Comparison of ENCODE assay signal across 8 cellular contexts in genomic region chr2:112500850-112501484, GRCh38. TPM values are rescaled to one million over a fixed set of nuclear protein-coding genes. Genes with fewer than 3 reads are reported as not detected.
A peak's percentile ranks its signal among the peaks of the same experiment; 100 is the strongest.
DNase-seq lines count a peak whose midpoint lies in the region; ATAC-seq and TF ChIP-seq lines count a peak whose summit lies in the region.
"Not testable (repeated sequence)": the region's sequence is repeated elsewhere in the genome, so short reads cannot be mapped to it uniquely, and the experiment has no call there.

No MANE protein-coding gene starts in this region.

- H3K27ac Mint-ChIP-seq in activated B cell treated with CpG ODN at 0.5 μM for 24 hours = not testable (repeated sequence)

- not testable (repeated sequence) for H3K4me1 Mint-ChIP-seq in activated B cell treated with CpG ODN at 0.5 μM for 24 hours

- WGBS in body of pancreas, 2 donors = 37 to 46% methylated on average over 9 of the region's 10 CpGs
- 55% methylated on average over 9 of the region's 10 CpGs; no CpG with 5 or more reads in 1 of the 2 donors for WGBS in transverse colon (ENCODE audit: low coverage in 1 of 2), 2 donors

- not testable (repeated sequence) for H3K79me2 ChIP-seq in DOHH2 (ENCODE audit: control insufficient read depth, low read length)

- CTCF ChIA-PET in activated B cell treated with CpG ODN at 0.5 μM for 24 hours (lab: Charles Lee) = interaction anchor here (0.6 to 1.5 kb wide), 4 partner anchors 15 to 379 kb away, joined by 3 to 10 read pairs (median 4); no protein-coding TSS in a partner anchor

- ATAC-seq in activated B cell treated with CpG ODN at 0.5 μM for 24 hours (ENCODE audit: low read depth) = peak; percentile 75
- ATAC-seq in body of pancreas = peak; percentile 72
- ATAC-seq in Right ventricle myocardium inferior = peak; percentile 54
- peak; percentile 54 for ATAC-seq in omental fat pad (ENCODE audit: low FRiP score)

- peaks cover 14% of the 10 kb centered on the region for H3K36me3 ChIP-seq in DOHH2 (ENCODE audit: control insufficient read depth, low read length)
- H3K36me3 ChIP-seq in body of pancreas (replicated peaks in 1 of 2; ENCODE audit: insufficient read depth in 1 of 2, low read depth in 2 of 2); transverse colon: not testable (repeated sequence)

- not testable (repeated sequence) for H3K9me2 ChIP-seq in DOHH2 (replicated peaks; ENCODE audit: control insufficient read depth, low read length)

- TF ChIP-seq EP300 in transverse colon (IDR thresholded peaks at IDR 0.05; ENCODE audit: low read depth) = not testable (repeated sequence)

- not testable (repeated sequence) for H3K36me3 Mint-ChIP-seq in activated B cell treated with CpG ODN at 0.5 μM for 24 hours (ENCODE audit: low read depth)

- H3K9me3 ChIP-seq in DOHH2 (ENCODE audit: control insufficient read depth, insufficient read depth, low read length); body of pancreas; transverse colon: not testable (repeated sequence)

- not testable (repeated sequence) for H3K27ac ChIP-seq in DOHH2 (ENCODE audit: low read depth, low read length); body of pancreas; transverse colon

- in situ Hi-C loops in transverse colon (cut with MboI; ENCODE audit: low pct_ligation_motif_present in 1 of 4, low pct_unique_long_range_greater_than_20kb in 1 of 4, low sequenced_read_pairs in 3 of 4) = not testable (repeated sequence)

- H4K20me1 ChIP-seq in DOHH2 (ENCODE audit: control insufficient read depth, insufficient read depth, low read depth, low read length) = not testable (repeated sequence)

- DNase-seq in HT-29 (ENCODE audit: low spot score) (peak; percentile 60), body of pancreas (peak; percentile 39 to 60 (median 54)), transverse colon (peak; percentile 50)
- peak; percentile 15 for DNase-seq in NK-92 treated with Interleukin-12 subunit alpha and Interleukin-12 subunit beta, amount 100 ng/mL, for 24 hours (lab: John Stamatoyannopoulos, UW)
- not testable (repeated sequence) for DNase-seq in activated B cell treated with CpG ODN at 0.5 μM for 24 hours; Right ventricle myocardium inferior (ENCODE audit: missing footprints); omental fat pad (ENCODE audit: low spot score)

- TF ChIP-seq POLR2A in body of pancreas (IDR thresholded peaks at IDR 0.05); transverse colon (IDR thresholded peaks at IDR 0.05): not testable (repeated sequence)

- H3K4me2 ChIP-seq in DOHH2 (ENCODE audit: low read length) = not testable (repeated sequence)

- H3K9me3 Mint-ChIP-seq in activated B cell treated with CpG ODN at 0.5 μM for 24 hours = not testable (repeated sequence)

- H3F3A ChIP-seq in DOHH2 (ENCODE audit: control insufficient read depth, insufficient read depth) = not testable (repeated sequence)

- POLR2A ChIA-PET in activated B cell treated with CpG ODN at 0.5 μM for 24 hours (lab: Charles Lee) = not testable (repeated sequence)

- H3K4me3 Mint-ChIP-seq in activated B cell treated with CpG ODN at 0.5 μM for 24 hours = not testable (repeated sequence)

- not testable (repeated sequence) for H3K4me1 ChIP-seq in DOHH2 (ENCODE audit: control insufficient read depth, low read length); body of pancreas; transverse colon

- intact Hi-C loops in activated B cell treated with CpG ODN at 0.5 μM for 24 hours (cut with micrococcal nuclease) = loop anchor here (5.0 kb wide), 1 partner anchor 379 kb away; no protein-coding TSS in a partner anchor
- intact Hi-C loops in body of pancreas (cut with DNase I); Right ventricle myocardium inferior (cut with DNase I); transverse colon (cut with DNase I; ENCODE audit: low total_unique reads): not testable (repeated sequence)

- H3K27me3 Mint-ChIP-seq in activated B cell treated with CpG ODN at 0.5 μM for 24 hours = not testable (repeated sequence)

- H3K4me3 ChIP-seq in DOHH2 (ENCODE audit: low read length); body of pancreas; transverse colon: not testable (repeated sequence)

- TF ChIP-seq CTCF in DOHH2 (IDR thresholded peaks at IDR 0.05; ENCODE audit: low read depth, low read length, poor library complexity, severe bottlenecking) = peak; percentile 34
- not testable (repeated sequence) for TF ChIP-seq CTCF in activated B cell treated with CpG ODN at 0.5 μM for 24 hours (IDR thresholded peaks at IDR 0.05); omental fat pad (IDR thresholded peaks at IDR 0.05)
- peak in 6 of 7 experiments; percentile 8 to 52 (median 39) for TF ChIP-seq CTCF in body of pancreas (IDR thresholded peaks at IDR 0.05)
- peak; percentile 29 to 48 (median 35) for TF ChIP-seq CTCF in transverse colon (IDR thresholded peaks at IDR 0.05)

- not testable (repeated sequence) for H3K27me3 ChIP-seq in DOHH2 (ENCODE audit: control insufficient read depth, low read length); body of pancreas; transverse colon

RNA-seq across cellular contexts. Expression of gene TTL, which starts 19.0 kb away (rescaled TPM):
- 9.4 and 10.4 TPM in 2 replicates for total RNA-seq in HT-29 (2014; rRNA removed; shearing (Covaris generic))
- total RNA-seq in activated B cell treated with CpG ODN at 0.5 μM for 24 hours (16.0 and 20.8 TPM in 2 replicates), body of pancreas (10 to 100 TPM in 1 of 2 donors, 1 to 10 TPM in 1; 7.8 to 18.1 TPM), Right ventricle myocardium inferior (52.0 TPM), omental fat pad (10 to 100 TPM; 26.9 to 43.1 (median 31.1) TPM), transverse colon (10 to 100 TPM in 3 of 4 donors, 1 to 10 TPM in 1; 7.9 to 61.3 (median 16.6) TPM)

RNA-seq across cellular contexts. Expression of gene POLR1B, which starts 41.3 kb away (rescaled TPM):
- total RNA-seq in HT-29 (2014; rRNA removed; shearing (Covaris generic)) = 33.0 and 33.5 TPM in 2 replicates
- total RNA-seq in activated B cell treated with CpG ODN at 0.5 μM for 24 hours (43.1 and 48.8 TPM in 2 replicates), body of pancreas (10 to 100 TPM; 10.6 to 31.6 TPM), Right ventricle myocardium inferior (9.7 TPM), omental fat pad (10 to 100 TPM; 13.5 to 39.0 (median 14.6) TPM), transverse colon (10 to 100 TPM in 3 of 4 donors, 1 to 10 TPM in 1; 6.0 to 24.1 (median 14.8) TPM)
